Comparison of ENCODE assay signal across 4 cellular contexts in genomic region chr11:1582909-1583308, GRCh38. TPM values are rescaled to one million over a fixed set of nuclear protein-coding genes. Genes with fewer than 3 reads are reported as not detected.
"Had no signal": no experiment of that assay in that cellular context is flagged by ENCODE, and none has a peak within 500 bp of the region (broad histone marks: within the 10 kb centered on the region; RNA-seq: fewer than 3 reads in every experiment).

No MANE protein-coding gene starts in this region.

RNA-seq across cellular contexts. Expression of gene KRTAP5-1, which starts 2.2 kb away (rescaled TPM):
- total RNA-seq: LHCN-M2, M059J, MCF 10A, NCI-H460 had no signal

RNA-seq across cellular contexts. Expression of gene DUSP8, which starts 10.8 kb away (rescaled TPM):
- total RNA-seq: LHCN-M2 had no signal

RNA-seq across cellular contexts. Expression of gene KRTAP5-2, which starts 15.2 kb away (rescaled TPM):
- total RNA-seq: LHCN-M2, M059J, MCF 10A, NCI-H460 had no signal

RNA-seq across cellular contexts. Expression of gene KRTAP5-3, which starts 25.4 kb away (rescaled TPM):
- total RNA-seq: LHCN-M2, M059J, MCF 10A, NCI-H460 had no signal

RNA-seq across cellular contexts. Expression of gene KRTAP5-4, which starts 39.0 kb away (rescaled TPM):
- total RNA-seq: LHCN-M2, M059J, MCF 10A, NCI-H460 had no signal
